Comparison of ENCODE assay signal across 8 cellular contexts in genomic region chr10:56823849-56824248, GRCh38.
A peak's percentile ranks its signal among the peaks of the same experiment; 100 is the strongest.
DNase-seq lines count a peak whose midpoint lies in the region; ATAC-seq and TF ChIP-seq lines count a peak whose summit lies in the region.

No MANE protein-coding gene starts in this region.

- H3K4ac ChIP-seq in mesenchymal stem cell (ENCODE audit: low read depth in 1 of 2, low read length in 2 of 2), result no peak overlapping the region

- no peak overlapping the region for H3K23ac ChIP-seq in mesenchymal stem cell (ENCODE audit: low read length in 2 of 2)

- no peak overlapping the region for H3K4me2 ChIP-seq in mesenchymal stem cell (ENCODE audit: low read length, poor library complexity, severe bottlenecking)

- H2BK120ac ChIP-seq in mesenchymal stem cell (ENCODE audit: low read depth, low read length), result no peak overlapping the region

- no peak overlapping the region for H2AFZ ChIP-seq in mesenchymal stem cell (ENCODE audit: low read depth, low read length)

- H3K9ac ChIP-seq in mesenchymal stem cell (ENCODE audit: low read length), result no peak overlapping the region

- H3K9me3 ChIP-seq in Peyer's patch (peaks cover 0 to 7% (median 1%) of the 10 kb centered on the region in 4 donors), mesenchymal stem cell (ENCODE audit: control insufficient read depth, low read length) (peaks cover 35% of the 10 kb centered on the region)

- H3K18ac ChIP-seq in mesenchymal stem cell (ENCODE audit: low read depth in 1 of 2, low read length in 2 of 2), result no peak overlapping the region

- H3K27me3 ChIP-seq in Peyer's patch (no peaks in the 10 kb centered on the region), mesenchymal stem cell (ENCODE audit: control insufficient read depth in 1 of 2, insufficient read depth in 1 of 2, low read length in 2 of 2) (no peaks in the 10 kb centered on the region)

- H3K4me3 ChIP-seq in Peyer's patch, result no peak overlapping the region
- H3K4me3 ChIP-seq in mesenchymal stem cell (ENCODE audit: insufficient read depth in 1 of 2, low read depth in 1 of 2, low read length in 2 of 2), result no peak overlapping the region

- peak in 4 of 6 experiments; percentile 7 to 33 (median 16) for TF ChIP-seq CTCF in Peyer's patch (IDR thresholded peaks at IDR 0.05)

- H2BK5ac ChIP-seq in mesenchymal stem cell (ENCODE audit: low read depth, low read length, poor library complexity, severe bottlenecking), result no peak overlapping the region

- H3K14ac ChIP-seq in mesenchymal stem cell (ENCODE audit: low read length in 2 of 2), result no peak overlapping the region

- H3K36me3 ChIP-seq in Peyer's patch (no peaks in the 10 kb centered on the region), mesenchymal stem cell (ENCODE audit: control insufficient read depth in 1 of 2, insufficient read depth in 2 of 2, low read depth in 1 of 2, low read length in 2 of 2) (no peaks in the 10 kb centered on the region)

- WGBS in mesenchymal stem cell, result 82% methylated on average over 1 of the region's 1 CpG

- no peak overlapping the region for H2BK15ac ChIP-seq in mesenchymal stem cell (ENCODE audit: low read depth, poor library complexity, severe bottlenecking)

- DNase-seq in Peyer's patch (no peak), mesenchymal stem cell (peak; percentile 3), inferior parietal cortex (ENCODE audit: extremely low spot score) (no peak), retina (no peak)
- DNase-seq in stimulated activated naive CD4-positive, alpha-beta T cell treated with Interleukin-2 at 50 U/mL for 16 hours (lab: John Stamatoyannopoulos, UW), result no peak

- no peak overlapping the region for H4K8ac ChIP-seq in mesenchymal stem cell (ENCODE audit: low read length)

- no peak for TF ChIP-seq POLR2A in Peyer's patch (IDR thresholded peaks at IDR 0.05)

- H4K91ac ChIP-seq in mesenchymal stem cell (ENCODE audit: low read length), result no peak overlapping the region

- H3K4me1 ChIP-seq in Peyer's patch, result no peaks in the 10 kb centered on the region
- no peaks in the 10 kb centered on the region for H3K4me1 ChIP-seq in mesenchymal stem cell (ENCODE audit: control insufficient read depth, insufficient read depth, low read depth, low read length)

- H3K27ac ChIP-seq in Peyer's patch (no peak overlapping the region), mesenchymal stem cell (ENCODE audit: low read length, poor library complexity, severe bottlenecking) (no peak overlapping the region)

- H2AK5ac ChIP-seq in mesenchymal stem cell (ENCODE audit: low read length, severe bottlenecking), result no peak overlapping the region

- ATAC-seq in GM18511 (IDR thresholded peaks at IDR 0.05; ENCODE audit: unreplicated experiment) (peak; percentile 90), HG02759 (IDR thresholded peaks at IDR 0.05; ENCODE audit: unreplicated experiment) (peak; percentile 71), HG03108 (IDR thresholded peaks at IDR 0.05; ENCODE audit: unreplicated experiment) (no peak)

- H2BK12ac ChIP-seq in mesenchymal stem cell (ENCODE audit: low read length in 2 of 2), result no peak overlapping the region

- H3K79me1 ChIP-seq in mesenchymal stem cell (replicated peaks; ENCODE audit: low read length, poor library complexity, severe bottlenecking), result no peaks in the 10 kb centered on the region
